14 cellular contexts compared by ENCODE assay signal in genomic region chr5:67243944-67244343, GRCh38. TPM values are rescaled to one million over a fixed set of nuclear protein-coding genes. Genes with fewer than 3 reads are reported as not detected.
DNase-seq lines count a peak whose midpoint lies in the region; ATAC-seq and TF ChIP-seq lines count a peak whose summit lies in the region.
"Had no signal": no experiment of that assay in that cellular context is flagged by ENCODE, and none has a peak within 500 bp of the region (broad histone marks: within the 10 kb centered on the region; RNA-seq: fewer than 3 reads in every experiment).

No MANE protein-coding gene starts in this region.

- peaks cover 23 to 71% (median 52%) of the 10 kb centered on the region in 4 donors for H3K4me1 ChIP-seq in esophagus muscularis mucosa
- peaks cover 31% of the 10 kb centered on the region for H3K4me1 ChIP-seq in lower lobe of right lung
- H3K4me1 ChIP-seq in thyroid gland = peaks cover 26 to 30% of the 10 kb centered on the region in 2 donors

- H3K27me3 ChIP-seq in esophagus muscularis mucosa (no peaks in the 10 kb centered on the region), lower lobe of right lung (ENCODE audit: low read depth) (no peaks in the 10 kb centered on the region), thyroid gland (no peaks in the 10 kb centered on the region)
- H3K27me3 ChIP-seq: BLaER1 treated with 17β-estradiol and CSF1 and Interleukin-3, amounts not matched to agents 10 nM and 100 nM had no signal

- no peaks in the 10 kb centered on the region for H3K9me3 Mint-ChIP-seq in activated CD4-positive, alpha-beta T cell treated with anti-CD3 and anti-CD28 coated beads, Interleukin-2, amount 10 ng/mL, durations not matched to agents 7 days and 5 days
- H3K9me3 Mint-ChIP-seq: CD4-positive, CD25-positive, alpha-beta regulatory T cell had no signal

- H3K4me3 Mint-ChIP-seq in activated CD4-positive, alpha-beta T cell treated with anti-CD3 and anti-CD28 coated beads, Interleukin-2, amount 10 ng/mL, durations not matched to agents 7 days and 5 days = no peak overlapping the region
- H3K4me3 Mint-ChIP-seq: CD4-positive, CD25-positive, alpha-beta regulatory T cell had no signal

- peak overlapping the region; percentile 49 to 83 (median 78) for H3K27ac ChIP-seq in esophagus muscularis mucosa (replicated peaks in 1 of 4)
- peak overlapping the region; percentile 44 for H3K27ac ChIP-seq in lower lobe of right lung
- H3K27ac ChIP-seq in thyroid gland = peak overlapping the region in 2 of 3 donors; percentile 2 to 8
- H3K27ac ChIP-seq: 22Rv1; BLaER1 treated with 17β-estradiol and CSF1 and Interleukin-3, amounts not matched to agents 10 nM and 100 nM had no signal

- H3K4me1 Mint-ChIP-seq in activated CD4-positive, alpha-beta T cell treated with anti-CD3 and anti-CD28 coated beads, Interleukin-2, amount 10 ng/mL, durations not matched to agents 7 days and 5 days = peaks cover 15% of the 10 kb centered on the region

- no peak for TF ChIP-seq POLR2A in esophagus muscularis mucosa (IDR thresholded peaks at IDR 0.05; ENCODE audit: low read depth)
- no peak for TF ChIP-seq POLR2A in thyroid gland (IDR thresholded peaks at IDR 0.05)

- ATAC-seq in lower lobe of right lung (no peak), HG03378 (IDR thresholded peaks at IDR 0.05; ENCODE audit: unreplicated experiment) (no peak)
- ATAC-seq: HCT116 had no signal

- no peak for DNase-seq in activated CD4-positive, alpha-beta T cell treated with anti-CD3 and anti-CD28 coated beads, Interleukin-2, amount 10 ng/mL, durations not matched to agents 7 days and 5 days
- no peak for DNase-seq in activated CD4-positive, alpha-beta T cell treated with anti-CD3 and anti-CD28 coated beads for 1 hour
- no peak for DNase-seq in esophagus muscularis mucosa (ENCODE audit: extremely low spot score)
- no peak for DNase-seq in lower lobe of right lung
- no peak for DNase-seq in thyroid gland
- no peak for DNase-seq in NCI-H446 (lab: John Stamatoyannopoulos, UW)
- DNase-seq in head of caudate nucleus = no peak
- DNase-seq: CD4-positive, CD25-positive, alpha-beta regulatory T cell; GF-D8 had no signal

- no peak overlapping the region for H3K4me3 ChIP-seq in esophagus muscularis mucosa
- no peak overlapping the region for H3K4me3 ChIP-seq in lower lobe of right lung
- no peak overlapping the region for H3K4me3 ChIP-seq in thyroid gland (replicated peaks in 1 of 3)
- H3K4me3 ChIP-seq: BLaER1 treated with 17β-estradiol and CSF1 and Interleukin-3, amounts not matched to agents 10 nM and 100 nM had no signal

- no peaks in the 10 kb centered on the region for H3K36me3 Mint-ChIP-seq in activated CD4-positive, alpha-beta T cell treated with anti-CD3 and anti-CD28 coated beads, Interleukin-2, amount 10 ng/mL, durations not matched to agents 7 days and 5 days (ENCODE audit: low read depth)
- H3K36me3 Mint-ChIP-seq: CD4-positive, CD25-positive, alpha-beta regulatory T cell had no signal

- POLR2A ChIA-PET in activated CD4-positive, alpha-beta T cell treated with anti-CD3 and anti-CD28 coated beads, Interleukin-2, amount 10 ng/mL, durations not matched to agents 7 days and 5 days (lab: Charles Lee) = no interaction called here

- intact Hi-C loops in esophagus muscularis mucosa (cut with DNase I) (loop anchor here (10.0 kb wide), 3 partner anchors 251 to 1011 kb away; no protein-coding TSS in a partner anchor), lower lobe of right lung (cut with DNase I) (loop anchor here (10.0 kb wide), 1 partner anchor 1011 kb away; no protein-coding TSS in a partner anchor), thyroid gland (cut with DNase I) (loop anchor here (10.0 kb wide), 1 partner anchor 1011 kb away; no protein-coding TSS in a partner anchor), head of caudate nucleus (cut with DNase I) (no loop called here)

- TF ChIP-seq CTCF in esophagus muscularis mucosa (IDR thresholded peaks at IDR 0.05) (no peak), lower lobe of right lung (IDR thresholded peaks at IDR 0.05) (no peak), thyroid gland (IDR thresholded peaks at IDR 0.05) (no peak)

- CTCF ChIA-PET in activated CD4-positive, alpha-beta T cell treated with anti-CD3 and anti-CD28 coated beads, Interleukin-2, amount 10 ng/mL, durations not matched to agents 7 days and 5 days (lab: Charles Lee) = no interaction called here

- no peaks in the 10 kb centered on the region for H3K36me3 ChIP-seq in esophagus muscularis mucosa
- H3K36me3 ChIP-seq in lower lobe of right lung = no peaks in the 10 kb centered on the region
- H3K36me3 ChIP-seq in thyroid gland = no peaks in the 10 kb centered on the region
- H3K36me3 ChIP-seq: BLaER1 treated with 17β-estradiol and CSF1 and Interleukin-3, amounts not matched to agents 10 nM and 100 nM had no signal

- no peaks in the 10 kb centered on the region for H3K27me3 Mint-ChIP-seq in activated CD4-positive, alpha-beta T cell treated with anti-CD3 and anti-CD28 coated beads, Interleukin-2, amount 10 ng/mL, durations not matched to agents 7 days and 5 days
- H3K27me3 Mint-ChIP-seq: CD4-positive, CD25-positive, alpha-beta regulatory T cell had no signal

- WGBS in esophagus muscularis mucosa = 96% methylated on average over 4 of the region's 4 CpGs
- 93 to 97% methylated on average over 4 of the region's 4 CpGs for WGBS in thyroid gland, 2 donors

- H3K9me3 ChIP-seq in esophagus muscularis mucosa = no peaks in the 10 kb centered on the region
- no peaks in the 10 kb centered on the region for H3K9me3 ChIP-seq in lower lobe of right lung
- no peaks in the 10 kb centered on the region for H3K9me3 ChIP-seq in thyroid gland
- H3K9me3 ChIP-seq: BLaER1 treated with 17β-estradiol and CSF1 and Interleukin-3, amounts not matched to agents 10 nM and 100 nM had no signal

- TF ChIP-seq EP300 in esophagus muscularis mucosa (IDR thresholded peaks at IDR 0.05) = no peak

- H3K27ac Mint-ChIP-seq in activated CD4-positive, alpha-beta T cell treated with anti-CD3 and anti-CD28 coated beads, Interleukin-2, amount 10 ng/mL, durations not matched to agents 7 days and 5 days = peak overlapping the region; percentile 17

RNA-seq across cellular contexts. Expression of gene CD180, which starts 47.3 kb away (rescaled TPM):
- under 1 TPM; 0.17 TPM for total RNA-seq in activated CD4-positive, alpha-beta T cell treated with anti-CD3 and anti-CD28 coated beads, Interleukin-2, amount 10 ng/mL, durations not matched to agents 7 days and 5 days
- total RNA-seq in esophagus muscularis mucosa (1 to 10 TPM in 1 of 4 donors, under 1 TPM in 3; 0.42 to 1.8 (median 0.67) TPM), lower lobe of right lung (4.9 TPM), thyroid gland (1 to 10 TPM in 1 of 4 donors, under 1 TPM in 3; 0.20 to 1.1 (median 0.61) TPM)
- total RNA-seq: CD4-positive, CD25-positive, alpha-beta regulatory T cell; H4 had no signal

Comparison
In these comparisons a context has a peak if more than half of its experiments do, and no peak if none do; other contexts are left out.
1. H3K27ac ChIP-seq: peak in every context shown above with its lines; median percentile 78 in esophagus muscularis mucosa; 44 in lower lobe of right lung; 5 in thyroid gland.